ENCODE assay signal across 1 cellular context in genomic region chrX:153688900-153689590, GRCh38.
TF ChIP-seq lines count a peak whose summit lies in the region.

No MANE protein-coding gene starts in this region.

TF ChIP-seq in K562, 482 proteins besides CTCF, POLR2A, EP300 and RAD21:
- TF ChIP-seq HNRNPL (IDR thresholded peaks at IDR 0.05; ENCODE audit: low read depth, low read length): peak; percentile 66; the same call in 1 of the 2 replicates
- peak; percentile 42 for TF ChIP-seq VEZF1 (CRISPR knock-in tag; IDR thresholded peaks at IDR 0.05)
- TF ChIP-seq MNT (conservative IDR thresholded peaks at IDR 0.05): 0 out of 4 replicates have a peak, but pooled peaks of 1 of the 2 experiments have one; percentile 17
- no peak for TF ChIP-seq ZBTB17 (CRISPR knock-in tag; IDR thresholded peaks at IDR 0.05)
- no peak for TF ChIP-seq PRDM10 (IDR thresholded peaks at IDR 0.05; ENCODE audit: partially characterized antibody)
- peak; percentile 36; the same call in 1 of the 2 replicates for TF ChIP-seq USF1 (CRISPR knock-in tag; IDR thresholded peaks at IDR 0.05)
- no peak; a peak in 1 of 4 replicates for TF ChIP-seq SIN3A (IDR thresholded peaks at IDR 0.05; ENCODE audit: borderline replicate concordance in 2 of 2, control insufficient read depth in 1 of 2, low read depth in 2 of 2, low read length in 2 of 2)
- TF ChIP-seq NR3C1 (CRISPR knock-in tag; IDR thresholded peaks at IDR 0.05): no peak
- peak; percentile 33 for TF ChIP-seq CCNT2 (IDR thresholded peaks at IDR 0.05; ENCODE audit: borderline replicate concordance, extremely low read depth, insufficient read length, low read depth, low read length)
- no peak for TF ChIP-seq ZNF274 (IDR thresholded peaks at IDR 0.05; ENCODE audit: borderline replicate concordance, low read depth, low read length)
- TF ChIP-seq ZFX (CRISPR knock-in tag; IDR thresholded peaks at IDR 0.05): 0 out of 2 replicates have a peak, but pooled peaks have one; percentile 9
- TF ChIP-seq MAX (CRISPR knock-in tag; IDR thresholded peaks at IDR 0.05): peak; percentile 70
- TF ChIP-seq ZBTB7A (IDR thresholded peaks at IDR 0.05; ENCODE audit: borderline replicate concordance, control insufficient read depth, low read depth, low read length): 0 out of 2 replicates have a peak, but pooled peaks have one; percentile 12
- peak; percentile 54 for TF ChIP-seq RBFOX2 (IDR thresholded peaks at IDR 0.05; ENCODE audit: low read depth, low read length)
- TF ChIP-seq POLR2G (IDR thresholded peaks at IDR 0.05; ENCODE audit: low read depth, low read length): peak; percentile 52
- no peak for TF ChIP-seq ZNF197 (CRISPR knock-in tag; IDR thresholded peaks at IDR 0.05; ENCODE audit: low read depth)
